13 cellular contexts compared by ENCODE assay signal in genomic region chr9:129509508-129509907, GRCh38.
DNase-seq lines count a peak whose midpoint lies in the region; ATAC-seq and TF ChIP-seq lines count a peak whose summit lies in the region.
"Had no signal": no experiment of that assay in that cellular context is flagged by ENCODE, and none has a peak within 500 bp of the region (broad histone marks: within the 10 kb centered on the region; RNA-seq: fewer than 3 reads in every experiment).

No MANE protein-coding gene starts in this region.

- CTCF ChIA-PET in AG04449 (lab: Yijun Ruan, JAX) = no interaction called here

- peaks cover 40% of the 10 kb centered on the region for H3K36me3 Mint-ChIP-seq in HFFc6 (ENCODE audit: low read depth)
- H3K36me3 Mint-ChIP-seq: T-cell had no signal

- no peak overlapping the region for H3K4me3 Mint-ChIP-seq in HFFc6
- H3K4me3 Mint-ChIP-seq: central memory CD8-positive, alpha-beta T cell; T-cell had no signal

- in situ Hi-C loops in astrocyte of the cerebellum (cut with HindIII; ENCODE audit: low sequenced_read_pairs) = no loop called here

- H3K27me3 Mint-ChIP-seq in HFFc6 (ENCODE audit: insufficient read depth) = peaks cover 6% of the 10 kb centered on the region
- H3K27me3 Mint-ChIP-seq: central memory CD8-positive, alpha-beta T cell; T-cell had no signal

- POLR2A ChIA-PET in AG04449 (lab: Yijun Ruan, JAX) = interaction anchor here (0.6 to 1.3 kb wide), 3 partner anchors 99 to 332 kb away, joined by 3 read pairs; partner anchors contain the start of gene IER5L

- peak overlapping the region; percentile 69 for H3K27ac Mint-ChIP-seq in HFFc6
- H3K27ac Mint-ChIP-seq: T-cell had no signal

- no peak overlapping the region for H3K4me3 ChIP-seq in AG04449 (ENCODE audit: low read depth, low read length)
- H3K4me3 ChIP-seq in astrocyte of the cerebellum (ENCODE audit: low read depth, low read length) = no peak overlapping the region

- TF ChIP-seq CTCF in AG04449 (IDR thresholded peaks at IDR 0.05; ENCODE audit: insufficient read depth, low read length, missing control alignments) (no peak), HFFc6 (IDR thresholded peaks at IDR 0.05) (no peak), astrocyte of the cerebellum (IDR thresholded peaks at IDR 0.05; ENCODE audit: low read depth, low read length, missing control alignments) (no peak)

- DNase-seq in AG04449 (ENCODE audit: low read depth, low spot score) (peak; percentile 77), HFFc6 (peak; percentile 89), astrocyte of the cerebellum (ENCODE audit: low read depth) (peak; percentile 77), hepatic stellate cell (ENCODE audit: low spot score) (peak; percentile 70), left colon (no peak), NCI-H1092 treated with DMSO at 0.1 percent for 48 hours (lab: John Stamatoyannopoulos, UW) (no peak)
- no peak for DNase-seq in activated effector memory CD4-positive, alpha-beta T cell treated with Interleukin-2 at 50 U/mL for 16 hours
- no peak for DNase-seq in activated CD4-positive, CD25-positive, alpha-beta regulatory T cell (lab: John Stamatoyannopoulos, UW)
- DNase-seq: activated CD4-positive, alpha-beta T cell treated with anti-CD3 and anti-CD28 coated beads, Interleukin-2, amount 50 U/mL, for 4 hours; activated effector memory CD4-positive, alpha-beta T cell treated with anti-CD3 and anti-CD28 coated beads, Interleukin-2, amount 50 U/mL, for 16 hours; BE2C; T-cell had no signal

- peaks cover 45% of the 10 kb centered on the region for H3K9me3 Mint-ChIP-seq in HFFc6

- intact Hi-C loops in left colon (cut with DNase I, micrococcal nuclease) = loop anchor here in 1 of 2 donors (10.0 kb wide), 1 partner anchor 45 kb away; no protein-coding TSS in a partner anchor

- H3K4me1 Mint-ChIP-seq in HFFc6 (ENCODE audit: low read depth) = peaks cover 27% of the 10 kb centered on the region

- no peak for ATAC-seq in left colon
- ATAC-seq: T-cell had no signal

Comparison
In these comparisons a context has a peak if more than half of its experiments do, and no peak if none do; other contexts are left out.
1. DNase-seq: peak in AG04449 (single experiment), HFFc6 (single experiment), astrocyte of the cerebellum (single experiment) and hepatic stellate cell (single experiment); none in activated effector memory CD4-positive, alpha-beta T cell treated with Interleukin-2 at 50 U/mL for 16 hours (single experiment), left colon (0 of 2), NCI-H1092 treated with DMSO at 0.1 percent for 48 hours (single experiment) and activated CD4-positive, CD25-positive, alpha-beta regulatory T cell (0 of 4).